Comparison of ENCODE assay signal across 8 cellular contexts in genomic region chr17:56653877-56654276, GRCh38.
DNase-seq lines count a peak whose midpoint lies in the region; ATAC-seq and TF ChIP-seq lines count a peak whose summit lies in the region.

No MANE protein-coding gene starts in this region.

- H3K36me3 ChIP-seq in breast epithelium, result no peaks in the 10 kb centered on the region

- H3K27ac Mint-ChIP-seq in MCF 10A (ENCODE audit: low read depth, unreplicated experiment), result peak overlapping the region; percentile 40

- DNase-seq in MCF 10A (ENCODE audit: unreplicated experiment), result peak; percentile 78
- no peak for DNase-seq in breast epithelium (ENCODE audit: low spot score in 2 of 2)
- peak; percentile 47 for DNase-seq in NCI-H1694 treated with DMSO at 0.1 percent for 48 hours (lab: John Stamatoyannopoulos, UW)
- peak; percentile 8 to 72 for DNase-seq in activated CD4-positive, alpha-beta T cell treated with anti-CD3 and anti-CD28 coated beads, Interleukin-2, amount 50 U/mL, for 24 hours (ENCODE audit: low read depth in 1 of 2, low spot score in 1 of 2)
- DNase-seq in fibroblast of gingiva (ENCODE audit: low read depth), result peak; percentile 8
- DNase-seq in stimulated activated CD4-positive, alpha-beta T cell treated with anti-CD3 and anti-CD28 coated beads, Interleukin-15, amount 100 ng/mL, for 48 hours (ENCODE audit: low read depth in 2 of 2), result peak; percentile 54 to 55
- DNase-seq in NCI-H1436 treated with DMSO at 0.1 percent for 48 hours (lab: John Stamatoyannopoulos, UW), result no peak

- H3K9me3 Mint-ChIP-seq in MCF 10A (ENCODE audit: unreplicated experiment), result no peaks in the 10 kb centered on the region

- CTCF ChIA-PET in MCF 10A (lab: Yijun Ruan, JAX), result interaction anchor here (0.5 to 3.8 kb wide), 12 partner anchors 8 to 1138 kb away, joined by 3 to 34 read pairs (median 3); no protein-coding TSS in a partner anchor

- POLR2A ChIA-PET in MCF 10A (lab: Yijun Ruan, JAX), result interaction anchor here (0.6 kb wide), 1 partner anchor 69 kb away, joined by 3 read pairs; no protein-coding TSS in a partner anchor

- ATAC-seq in HG02678 (IDR thresholded peaks at IDR 0.05; ENCODE audit: unreplicated experiment), result peak; percentile 95

- no peak overlapping the region for H3K4me3 Mint-ChIP-seq in MCF 10A (ENCODE audit: unreplicated experiment)

- H3K9me3 ChIP-seq in breast epithelium, result no peaks in the 10 kb centered on the region

- intact Hi-C loops in MCF 10A (cut with micrococcal nuclease), result loop anchor here (1.0 kb wide), 2 partner anchors 61 to 62 kb away; partner anchors contain the start of gene NOG
- intact Hi-C loops in breast epithelium (cut with DNase I; ENCODE audit: low total_unique reads), result no loop called here

- H3K27me3 Mint-ChIP-seq in MCF 10A (ENCODE audit: insufficient read depth, unreplicated experiment), result no peaks in the 10 kb centered on the region

- H3K4me1 Mint-ChIP-seq in MCF 10A (ENCODE audit: insufficient read depth, unreplicated experiment), result peaks cover 2% of the 10 kb centered on the region

- peak; percentile 49 for TF ChIP-seq CTCF in MCF 10A (IDR thresholded peaks at IDR 0.05; ENCODE audit: unreplicated experiment)
- no peak for TF ChIP-seq CTCF in breast epithelium (IDR thresholded peaks at IDR 0.05)

- no peaks in the 10 kb centered on the region for H3K36me3 Mint-ChIP-seq in MCF 10A (ENCODE audit: insufficient read depth, unreplicated experiment)

- no peaks in the 10 kb centered on the region for H3K27me3 ChIP-seq in breast epithelium

- no peak overlapping the region for H3K4me3 ChIP-seq in breast epithelium

- no TSS peak for BruUV-seq in MCF 10A (replicated peaks; lab: Mats Ljungman, UMichigan)

- H3K4me1 ChIP-seq in breast epithelium, result no peaks in the 10 kb centered on the region

- no peak for TF ChIP-seq POLR2A in breast epithelium (IDR thresholded peaks at IDR 0.05)

- no peak overlapping the region for H3K27ac ChIP-seq in breast epithelium

Comparison
In these comparisons a context has a peak if more than half of its experiments do, and no peak if none do; other contexts are left out.
1. DNase-seq: peak in MCF 10A (single experiment), NCI-H1694 treated with DMSO at 0.1 percent for 48 hours (single experiment), activated CD4-positive, alpha-beta T cell treated with anti-CD3 and anti-CD28 coated beads, Interleukin-2, amount 50 U/mL, for 24 hours (2 of 2), fibroblast of gingiva (single experiment) and stimulated activated CD4-positive, alpha-beta T cell treated with anti-CD3 and anti-CD28 coated beads, Interleukin-15, amount 100 ng/mL, for 48 hours (2 of 2); none in breast epithelium (0 of 2) and NCI-H1436 treated with DMSO at 0.1 percent for 48 hours (single experiment).